36 cellular contexts compared by ENCODE assay signal in genomic region chr19:11024259-11024658, GRCh38.
DNase-seq lines count a peak whose midpoint lies in the region; ATAC-seq, FAIRE-seq and TF ChIP-seq lines count a peak whose summit lies in the region.
"Had no signal": no experiment of that assay in that cellular context is flagged by ENCODE, and none has a peak within 500 bp of the region (broad histone marks: within the 10 kb centered on the region; RNA-seq: fewer than 3 reads in every experiment).

No MANE protein-coding gene starts in this region.

- no peak overlapping the region for H3K9ac ChIP-seq in HepG2 (ENCODE audit: insufficient read depth, low read depth, low read length)
- peak overlapping the region in 1 of 3 donors; percentile 10 for H3K9ac ChIP-seq in skeletal muscle tissue (ENCODE audit: low read depth in 1 of 3, low read length in 3 of 3)

- H4K20me1 ChIP-seq in HepG2 (ENCODE audit: insufficient read depth, low read length) = no peaks in the 10 kb centered on the region

- ATAC-seq in activated naive CD8-positive, alpha-beta T cell treated with anti-CD3 and anti-CD28 coated beads, Interleukin-2, amount 50 U/mL, for 24 hours = no peak
- ATAC-seq in HepG2 = no peak; the same call in 2 of the 3 replicates
- ATAC-seq: activated CD8-positive, alpha-beta T cell treated with anti-CD3 and anti-CD28 coated beads, Interleukin-2, amount 10 ng/mL, durations not matched to agents 7 days and 5 days; CD8-positive, alpha-beta T cell; GM12878; naive thymus-derived CD8-positive, alpha-beta T cell had no signal

- peaks cover 59 to 88% of the 10 kb centered on the region in 2 experiments; a peak in 4 of 5 replicates for H3K36me3 ChIP-seq in HepG2 (replicated peaks in 1 of 2; ENCODE audit: control insufficient read depth in 1 of 2, insufficient read depth in 2 of 2, low read length in 2 of 2)
- peaks cover 72 to 90% (median 82%) of the 10 kb centered on the region in 3 donors for H3K36me3 ChIP-seq in skeletal muscle tissue (ENCODE audit: control insufficient read depth in 3 of 3, insufficient read depth in 3 of 3, low read length in 3 of 3)
- H3K36me3 ChIP-seq in tibial nerve = peaks cover 0 to 100% (median 30%) of the 10 kb centered on the region in 3 donors

- H3K4me3 Mint-ChIP-seq in activated naive CD8-positive, alpha-beta T cell = no peak overlapping the region
- H3K4me3 Mint-ChIP-seq in activated naive CD8-positive, alpha-beta T cell treated with anti-CD3 and anti-CD28 coated beads, Interleukin-2, amount 50 U/mL, for 24 hours = no peak overlapping the region
- H3K4me3 Mint-ChIP-seq: activated CD8-positive, alpha-beta T cell treated with anti-CD3 and anti-CD28 coated beads, Interleukin-2, amount 10 ng/mL, durations not matched to agents 7 days and 5 days; activated naive CD4-positive, alpha-beta T cell treated with anti-CD3 and anti-CD28 coated beads, Interleukin-2, amount 50 U/mL, for 24 hours; CD8-positive, alpha-beta T cell; naive thymus-derived CD8-positive, alpha-beta T cell; T-helper 2 cell treated with Interferon-gamma antibody and Interleukin-4, amounts not matched to agents 5 μg/mL and 100 μg/mL, for 36 hours had no signal

- TF ChIP-seq RAD21 in HepG2 (CRISPR knock-in tag; IDR thresholded peaks at IDR 0.05) = no peak

- 100% methylated on average over 9 of the region's 13 CpGs for WGBS in HepG2 (ENCODE audit: low lambda C conversion rate)
- WGBS in tibial nerve, 2 donors = 74 to 79% methylated on average over 13 of the region's 13 CpGs

- H3K79me2 ChIP-seq in HepG2 (ENCODE audit: insufficient read depth, low read length) = no peaks in the 10 kb centered on the region

- no peak for DNase-seq in activated naive CD8-positive, alpha-beta T cell treated with anti-CD3 and anti-CD28 coated beads, Interleukin-2, amount 50 U/mL, for 24 hours
- DNase-seq in RPMI7951 (ENCODE audit: low read depth) = peak; percentile 17
- DNase-seq in HepG2 (ENCODE audit: low spot score) = no peak
- DNase-seq in tibial nerve (ENCODE audit: low spot score in 2 of 2) = no peak
- DNase-seq in G401 (ENCODE audit: low spot score) = no peak
- DNase-seq in SIG-M5 (lab: John Stamatoyannopoulos, UW) = no peak
- DNase-seq: activated CD8-positive, alpha-beta T cell treated with anti-CD3 and anti-CD28 coated beads, Interleukin-2, amount 10 ng/mL, durations not matched to agents 7 days and 5 days; activated T-cell treated with anti-CD3 and anti-CD28 coated beads for 4 hours; AML-193; aorta; CD8-positive, alpha-beta T cell; cortex of kidney; DMS 273 treated with DMSO at 0.1 percent for 48 hours; effector memory CD4-positive, alpha-beta T cell; EL; head of caudate nucleus; islet precursor cell; KG1; midbrain; MM.1S; naive thymus-derived CD8-positive, alpha-beta T cell; NCI-H1105 treated with DMSO at 0.1 percent for 48 hours; NCI-H1930; NCI-H524 treated with DMSO at 0.1 percent for 48 hours; OCI-M1; SHP77; small intestine; stimulated activated naive CD4-positive, alpha-beta T cell; upper lobe of left lung had no signal

- H3K4me1 ChIP-seq in HepG2 (ENCODE audit: insufficient read depth, low read length) = no peaks in the 10 kb centered on the region
- no peaks in the 10 kb centered on the region for H3K4me1 ChIP-seq in skeletal muscle tissue (ENCODE audit: control insufficient read depth in 3 of 3, insufficient read depth in 3 of 3, low read length in 3 of 3)
- peaks cover 0 to 20% (median 0%) of the 10 kb centered on the region in 4 donors for H3K4me1 ChIP-seq in tibial nerve

- no TSS peak for BruUV-seq in HepG2 (replicated peaks; lab: Mats Ljungman, UMichigan)

- TF ChIP-seq POLR2A in HepG2 (IDR thresholded peaks at IDR 0.05; ENCODE audit: insufficient read depth in 1 of 2, low read depth in 2 of 2, low read length in 2 of 2) = no peak
- no peak for TF ChIP-seq POLR2A in tibial nerve (IDR thresholded peaks at IDR 0.05)

- no peak overlapping the region for H3K4me2 ChIP-seq in HepG2 (ENCODE audit: low read depth, low read length)

- intact Hi-C loops in HepG2 (cut with micrococcal nuclease; ENCODE audit: unreplicated experiment) = no loop called here

- H3K27me3 Mint-ChIP-seq in activated naive CD8-positive, alpha-beta T cell = no peaks in the 10 kb centered on the region
- H3K27me3 Mint-ChIP-seq in activated naive CD8-positive, alpha-beta T cell treated with anti-CD3 and anti-CD28 coated beads, Interleukin-2, amount 50 U/mL, for 24 hours = no peaks in the 10 kb centered on the region
- H3K27me3 Mint-ChIP-seq: activated naive CD4-positive, alpha-beta T cell treated with anti-CD3 and anti-CD28 coated beads, Interleukin-2, amount 50 U/mL, for 24 hours; naive thymus-derived CD8-positive, alpha-beta T cell had no signal

- no peak overlapping the region for H3K27ac ChIP-seq in HepG2 (ENCODE audit: extremely low read length, insufficient read depth, low read length)
- peak overlapping the region; percentile 44 for H3K27ac ChIP-seq in skeletal muscle tissue (ENCODE audit: low read depth, low read length)
- H3K27ac ChIP-seq in tibial nerve = peak overlapping the region in 1 of 4 donors; percentile 73
- H3K27ac ChIP-seq: cardiac muscle cell had no signal

- H3K9me3 Mint-ChIP-seq in activated naive CD8-positive, alpha-beta T cell (ENCODE audit: low read depth) = no peaks in the 10 kb centered on the region
- H3K9me3 Mint-ChIP-seq in activated naive CD8-positive, alpha-beta T cell treated with anti-CD3 and anti-CD28 coated beads, Interleukin-2, amount 50 U/mL, for 24 hours = no peaks in the 10 kb centered on the region
- H3K9me3 Mint-ChIP-seq: activated naive CD4-positive, alpha-beta T cell treated with anti-CD3 and anti-CD28 coated beads, Interleukin-2, amount 50 U/mL, for 24 hours; CD8-positive, alpha-beta T cell; naive thymus-derived CD8-positive, alpha-beta T cell; T-helper 2 cell treated with Interferon-gamma antibody and Interleukin-4, amounts not matched to agents 5 μg/mL and 100 μg/mL, for 36 hours had no signal

- no peaks in the 10 kb centered on the region for H3K4me1 Mint-ChIP-seq in activated naive CD8-positive, alpha-beta T cell (ENCODE audit: low read depth)
- no peaks in the 10 kb centered on the region for H3K4me1 Mint-ChIP-seq in activated naive CD8-positive, alpha-beta T cell treated with anti-CD3 and anti-CD28 coated beads, Interleukin-2, amount 50 U/mL, for 24 hours
- H3K4me1 Mint-ChIP-seq: activated naive CD4-positive, alpha-beta T cell treated with anti-CD3 and anti-CD28 coated beads, Interleukin-2, amount 50 U/mL, for 24 hours had no signal

- no peak for TF ChIP-seq EP300 in HepG2 (IDR thresholded peaks at IDR 0.05; ENCODE audit: low read depth in 2 of 2, low read length in 2 of 2)
- TF ChIP-seq EP300 in HepG2 (CRISPR knock-in tag; IDR thresholded peaks at IDR 0.05; ENCODE audit: borderline replicate concordance) = no peak
- no peak for TF ChIP-seq EP300 in tibial nerve (IDR thresholded peaks at IDR 0.05)

- H3K27ac Mint-ChIP-seq in activated naive CD8-positive, alpha-beta T cell = peak overlapping the region; percentile 41
- H3K27ac Mint-ChIP-seq in activated naive CD8-positive, alpha-beta T cell treated with anti-CD3 and anti-CD28 coated beads, Interleukin-2, amount 50 U/mL, for 24 hours = no peak overlapping the region
- H3K27ac Mint-ChIP-seq: activated CD8-positive, alpha-beta T cell treated with anti-CD3 and anti-CD28 coated beads, Interleukin-2, amount 10 ng/mL, durations not matched to agents 7 days and 5 days; activated naive CD4-positive, alpha-beta T cell treated with anti-CD3 and anti-CD28 coated beads, Interleukin-2, amount 50 U/mL, for 24 hours; CD8-positive, alpha-beta T cell; T-helper 2 cell treated with Interferon-gamma antibody and Interleukin-4, amounts not matched to agents 5 μg/mL and 100 μg/mL, for 36 hours had no signal

- H3K9me3 ChIP-seq in HepG2 (ENCODE audit: low read length) (no peaks in the 10 kb centered on the region), skeletal muscle tissue (ENCODE audit: control insufficient read depth in 3 of 3, low read length in 3 of 3) (no peaks in the 10 kb centered on the region), tibial nerve (no peaks in the 10 kb centered on the region)
- H3K9me3 ChIP-seq: upper lobe of left lung had no signal

- no peak for TF ChIP-seq CTCF in HepG2 (CRISPR knock-in tag; IDR thresholded peaks at IDR 0.05)
- TF ChIP-seq CTCF in tibial nerve (IDR thresholded peaks at IDR 0.05) = no peak

- no peak overlapping the region for H2AFZ ChIP-seq in HepG2 (ENCODE audit: low read length)

- no peaks in the 10 kb centered on the region for H3K27me3 ChIP-seq in HepG2 (ENCODE audit: control insufficient read depth in 1 of 2, insufficient read depth in 2 of 2, low read length in 2 of 2)
- H3K27me3 ChIP-seq in skeletal muscle tissue (ENCODE audit: control insufficient read depth in 3 of 3, insufficient read depth in 3 of 3, low read length in 3 of 3) = no peaks in the 10 kb centered on the region
- H3K27me3 ChIP-seq in tibial nerve = no peaks in the 10 kb centered on the region
- H3K27me3 ChIP-seq: cardiac muscle cell, upper lobe of left lung had no signal

- POLR2A ChIA-PET in HepG2 (lab: Yijun Ruan, JAX) = no interaction called here

- peaks cover 2% of the 10 kb centered on the region for H3K36me3 Mint-ChIP-seq in activated naive CD8-positive, alpha-beta T cell
- H3K36me3 Mint-ChIP-seq in activated naive CD8-positive, alpha-beta T cell treated with anti-CD3 and anti-CD28 coated beads, Interleukin-2, amount 50 U/mL, for 24 hours (ENCODE audit: low read depth) = peaks cover 35% of the 10 kb centered on the region
- H3K36me3 Mint-ChIP-seq: activated naive CD4-positive, alpha-beta T cell treated with anti-CD3 and anti-CD28 coated beads, Interleukin-2, amount 50 U/mL, for 24 hours had no signal

- no peak for FAIRE-seq in HepG2 (lab: Jason Lieb, UNC)
- FAIRE-seq: GM12878, H1, small intestine had no signal

- H3K4me3 ChIP-seq in HepG2 (replicated peaks in 1 of 3; ENCODE audit: insufficient read depth in 1 of 3, low read depth in 2 of 3, low read length in 3 of 3) (no peak overlapping the region), skeletal muscle tissue (ENCODE audit: low read length in 3 of 3) (no peak overlapping the region), tibial nerve (no peak overlapping the region)
- H3K4me3 ChIP-seq: cardiac muscle cell, GM12878, upper lobe of left lung had no signal

- in situ Hi-C loops in HepG2 (cut with HindIII; ENCODE audit: extremely low pct_ligation_motif_present, low pct_unique_long_range_greater_than_20kb) = no loop called here
- in situ Hi-C loops in G401 (cut with HindIII; ENCODE audit: low sequenced_read_pairs) = no loop called here

- CTCF ChIA-PET in HepG2 (lab: Yijun Ruan, JAX; ENCODE audit: low intra/inter-chr PET ratio, low total read pairs) = no interaction called here

TF ChIP-seq in HepG2, 621 proteins besides CTCF, POLR2A, EP300 and RAD21:
- no peak for TF ChIP-seq SMARCE1 (IDR thresholded peaks at IDR 0.05; ENCODE audit: borderline replicate concordance)
- TF ChIP-seq RBM22 (optimal IDR thresholded peaks at IDR 0.05; ENCODE audit: low read length) = peak; percentile 17
